In genomic region chr18:5237083-5237722, GRCh38 we compare ENCODE assay signal across 7 cellular contexts. TPM values are rescaled to one million over a fixed set of nuclear protein-coding genes. Genes with fewer than 3 reads are reported as not detected.
DNase-seq lines count a peak whose midpoint lies in the region; ATAC-seq and TF ChIP-seq lines count a peak whose summit lies in the region.

No MANE protein-coding gene starts in this region.

- peaks cover 20% of the 10 kb centered on the region for H3K4me1 Mint-ChIP-seq in WTC11

- peak; percentile 7 for DNase-seq in GM10266 (ENCODE audit: extremely low spot score)
- peak; percentile 14 for DNase-seq in WTC11 (ENCODE audit: low spot score)
- DNase-seq in foreskin fibroblast = no peak
- DNase-seq in osteoblast (ENCODE audit: insufficient read length, low spot score, missing footprints) = peak; percentile 29
- DNase-seq in SIG-M5 (lab: John Stamatoyannopoulos, UW) = no peak

- H3K36me3 Mint-ChIP-seq in WTC11 = no peaks in the 10 kb centered on the region

- peaks cover 13% of the 10 kb centered on the region for H3K27me3 ChIP-seq in HUES48 (ENCODE audit: control insufficient read depth, insufficient read depth, low read length)
- H3K27me3 ChIP-seq in osteoblast (ENCODE audit: insufficient read depth, low read length) = no peaks in the 10 kb centered on the region

- POLR2A ChIA-PET in WTC11 (lab: Charles Lee) = interaction anchor here (0.9 to 2.6 kb wide), 2 partner anchors 40 to 58 kb away, joined by 3 to 25 read pairs; partner anchors contain the start of gene ZBTB14

- CTCF ChIA-PET in WTC11 (lab: Charles Lee) = interaction anchor here (0.6 to 1.1 kb wide), 4 partner anchors 57 to 309 kb away, joined by 3 to 8 read pairs (median 4); no protein-coding TSS in a partner anchor

- H3K36me3 ChIP-seq in HUES48 (ENCODE audit: control insufficient read depth, insufficient read depth, low read length) = no peaks in the 10 kb centered on the region; the same call in 1 of the 2 replicates
- H3K36me3 ChIP-seq in osteoblast (ENCODE audit: insufficient read depth, low read length) = no peaks in the 10 kb centered on the region

- no peaks in the 10 kb centered on the region for H4K20me1 ChIP-seq in osteoblast (ENCODE audit: insufficient read depth, low read length)

- TF ChIP-seq CTCF in GM10266 (IDR thresholded peaks at IDR 0.05; ENCODE audit: control insufficient read depth, insufficient read depth, low read depth, missing control alignments) = no peak
- no peak for TF ChIP-seq CTCF in WTC11 (IDR thresholded peaks at IDR 0.05)
- TF ChIP-seq CTCF in foreskin fibroblast (IDR thresholded peaks at IDR 0.05; ENCODE audit: low read depth, low read length) = no peak
- no peak for TF ChIP-seq CTCF in osteoblast (IDR thresholded peaks at IDR 0.05; ENCODE audit: extremely low read depth, low read depth, low read length)

- H3K4me3 ChIP-seq in HUES48 (ENCODE audit: low read depth, low read length) (peak overlapping the region; percentile 83), foreskin fibroblast (ENCODE audit: low read depth in 1 of 2, low read length in 2 of 2) (peak overlapping the region; percentile 79 to 84), osteoblast (ENCODE audit: insufficient read depth, low read length) (peak overlapping the region; percentile 83)

- ATAC-seq in GM21423 (IDR thresholded peaks at IDR 0.05; ENCODE audit: unreplicated experiment) = peak; percentile 31
- peak; percentile 31 for ATAC-seq in WTC11

- H3K4me1 ChIP-seq in HUES48 (ENCODE audit: control insufficient read depth, insufficient read depth, low read length) (peaks cover 15% of the 10 kb centered on the region), osteoblast (ENCODE audit: insufficient read depth, low read length) (peaks cover 17% of the 10 kb centered on the region)

- no peaks in the 10 kb centered on the region for H3K9me3 ChIP-seq in HUES48 (ENCODE audit: control insufficient read depth, insufficient read depth, low read length)
- no peaks in the 10 kb centered on the region for H3K9me3 ChIP-seq in osteoblast (ENCODE audit: low read depth, low read length)

- peaks cover 16% of the 10 kb centered on the region for H3K27me3 Mint-ChIP-seq in WTC11 (ENCODE audit: low read depth)

- H3K4me2 ChIP-seq in osteoblast (ENCODE audit: insufficient read depth, low read length) = peak overlapping the region; percentile 93

- H3K9ac ChIP-seq in HUES48 (ENCODE audit: low read depth, low read length) = peak overlapping the region; percentile 86

- peak overlapping the region; percentile 97 for H3K27ac ChIP-seq in HUES48 (ENCODE audit: low read depth, low read length)
- peak overlapping the region; percentile 94 for H3K27ac ChIP-seq in osteoblast (ENCODE audit: low read depth, low read length)

- no peaks in the 10 kb centered on the region for H3K9me3 Mint-ChIP-seq in WTC11

- peaks cover 24% of the 10 kb centered on the region for H3K79me2 ChIP-seq in osteoblast (ENCODE audit: insufficient read depth, low read length)

- peak overlapping the region; percentile 92 for H2AFZ ChIP-seq in osteoblast (ENCODE audit: low read length)

- peak overlapping the region; percentile 95 for H3K4me3 Mint-ChIP-seq in WTC11

- H3K27ac Mint-ChIP-seq in WTC11 = peak overlapping the region; percentile 92; the same call in 1 of the 2 replicates

TF ChIP-seq in WTC11, 78 proteins besides CTCF, POLR2A, EP300 and RAD21:
- no peak for TF ChIP-seq USF2 (CRISPR knock-in tag; IDR thresholded peaks at IDR 0.05)
- TF ChIP-seq ARID4B (CRISPR knock-in tag; IDR thresholded peaks at IDR 0.05; ENCODE audit: borderline replicate concordance) = 0 out of 2 replicates have a peak, but pooled peaks have one; percentile 6
TF ChIP-seq in WTC11: peak in this region for 1.

RNA-seq across cellular contexts. Expression of gene AKAIN1, which starts 40.1 kb away (rescaled TPM):
- total RNA-seq in WTC11 (2021) (not detected in 3 replicates), osteoblast (not detected in 2 replicates)

RNA-seq across cellular contexts. Expression of gene ZBTB14, which starts 58.3 kb away (rescaled TPM):
- 15.1 to 16.9 TPM (median 16.7 TPM) in 3 replicates for total RNA-seq in WTC11 (2021)
- total RNA-seq in osteoblast = 16.3 and 20.0 TPM in 2 replicates

Comparison
In these comparisons a context has a peak if more than half of its experiments do, and no peak if none do; other contexts are left out.
1. DNase-seq: peak in GM10266 (single experiment), WTC11 (single experiment) and osteoblast (single experiment); none in foreskin fibroblast (0 of 2) and SIG-M5 (single experiment).
2. Peak in every context shown above with its lines, with median percentiles within 50 percentile points of each other: H3K4me3 ChIP-seq.